In the genomic region with DNA sequence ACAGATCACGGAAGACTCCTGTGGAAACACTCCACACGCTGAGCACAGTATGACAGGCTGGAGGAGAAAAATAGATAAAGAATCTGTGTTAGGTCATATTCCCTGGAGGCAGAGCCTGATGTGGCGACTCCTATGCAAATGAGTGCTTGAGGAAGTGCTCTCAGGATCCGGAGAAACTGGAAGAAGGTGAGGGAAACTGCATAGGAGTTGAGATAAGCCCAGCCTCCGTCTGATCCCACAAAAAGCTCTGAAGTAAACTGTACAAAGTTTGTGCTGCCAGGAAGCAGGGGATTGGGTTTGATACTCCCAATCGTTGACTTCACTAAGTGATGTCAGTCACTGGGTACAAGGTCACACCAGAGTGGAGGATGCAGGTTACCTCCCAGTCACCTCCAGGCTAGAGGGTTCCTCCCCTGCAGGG, we compare ENCODE assay signal across 1 cellular context.
TF ChIP-seq lines count a peak whose summit lies in the region.

No MANE protein-coding gene starts in this region.

TF ChIP-seq in K562, 482 proteins besides CTCF, POLR2A, EP300 and RAD21:
- 0 out of 2 replicates have a peak, but pooled peaks have one; percentile 19 for TF ChIP-seq SPI1 (IDR thresholded peaks at IDR 0.05; ENCODE audit: borderline replicate concordance, low read depth, low read length)
- TF ChIP-seq, protein P1, sequence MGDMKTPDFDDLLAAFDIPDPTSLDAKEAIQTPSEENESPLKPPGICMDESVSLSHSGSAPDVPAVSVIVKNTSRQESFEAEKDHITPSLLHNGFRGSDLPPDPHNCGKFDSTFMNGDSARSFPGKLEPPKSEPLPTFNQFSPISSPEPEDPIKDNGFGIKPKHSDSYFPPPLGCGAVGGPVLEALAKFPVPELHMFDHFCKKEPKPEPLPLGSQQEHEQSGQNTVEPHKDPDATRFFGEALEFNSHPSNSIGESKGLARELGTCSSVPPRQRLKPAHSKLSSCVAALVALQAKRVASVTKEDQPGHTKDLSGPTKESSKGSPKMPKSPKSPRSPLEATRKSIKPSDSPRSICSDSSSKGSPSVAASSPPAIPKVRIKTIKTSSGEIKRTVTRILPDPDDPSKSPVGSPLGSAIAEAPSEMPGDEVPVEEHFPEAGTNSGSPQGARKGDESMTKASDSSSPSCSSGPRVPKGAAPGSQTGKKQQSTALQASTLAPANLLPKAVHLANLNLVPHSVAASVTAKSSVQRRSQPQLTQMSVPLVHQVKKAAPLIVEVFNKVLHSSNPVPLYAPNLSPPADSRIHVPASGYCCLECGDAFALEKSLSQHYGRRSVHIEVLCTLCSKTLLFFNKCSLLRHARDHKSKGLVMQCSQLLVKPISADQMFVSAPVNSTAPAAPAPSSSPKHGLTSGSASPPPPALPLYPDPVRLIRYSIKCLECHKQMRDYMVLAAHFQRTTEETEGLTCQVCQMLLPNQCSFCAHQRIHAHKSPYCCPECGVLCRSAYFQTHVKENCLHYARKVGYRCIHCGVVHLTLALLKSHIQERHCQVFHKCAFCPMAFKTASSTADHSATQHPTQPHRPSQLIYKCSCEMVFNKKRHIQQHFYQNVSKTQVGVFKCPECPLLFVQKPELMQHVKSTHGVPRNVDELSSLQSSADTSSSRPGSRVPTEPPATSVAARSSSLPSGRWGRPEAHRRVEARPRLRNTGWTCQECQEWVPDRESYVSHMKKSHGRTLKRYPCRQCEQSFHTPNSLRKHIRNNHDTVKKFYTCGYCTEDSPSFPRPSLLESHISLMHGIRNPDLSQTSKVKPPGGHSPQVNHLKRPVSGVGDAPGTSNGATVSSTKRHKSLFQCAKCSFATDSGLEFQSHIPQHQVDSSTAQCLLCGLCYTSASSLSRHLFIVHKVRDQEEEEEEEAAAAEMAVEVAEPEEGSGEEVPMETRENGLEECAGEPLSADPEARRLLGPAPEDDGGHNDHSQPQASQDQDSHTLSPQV (IDR thresholded peaks at IDR 0.05): no peak
